Comparison of ENCODE assay signal across 8 cellular contexts in the genomic region with DNA sequence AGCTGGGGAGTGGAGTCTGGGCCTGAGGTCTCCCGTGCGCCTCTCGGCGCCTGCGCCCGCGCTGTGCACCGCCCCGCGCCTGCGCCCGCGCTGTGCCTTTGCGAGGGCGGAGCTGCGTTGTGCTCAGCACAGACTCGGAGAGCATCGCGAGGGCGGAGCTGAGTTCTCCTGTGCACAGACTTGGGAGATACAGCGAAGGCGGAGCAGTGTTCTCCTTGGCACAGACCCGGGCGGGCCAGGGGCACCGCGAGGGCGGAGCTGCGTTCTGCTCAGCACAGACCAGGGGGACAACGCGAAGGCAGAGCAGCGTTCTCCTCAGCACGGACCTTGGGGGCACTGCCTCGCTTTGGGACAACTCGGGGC.
A peak's percentile ranks its signal among the peaks of the same experiment; 100 is the strongest.
DNase-seq lines count a peak whose midpoint lies in the region; ATAC-seq, FAIRE-seq and TF ChIP-seq lines count a peak whose summit lies in the region.
"Not testable (repeated sequence)": the region's sequence is repeated elsewhere in the genome, so short reads cannot be mapped to it uniquely, and the experiment has no call there.

No MANE protein-coding gene starts in this region.

- not testable (repeated sequence) for H3K4me1 Mint-ChIP-seq in natural killer cell; stimulated activated naive CD8-positive, alpha-beta T cell treated with anti-CD3 and anti-CD28 coated beads, Interleukin-15, Interleukin-2, amounts not matched to agents 100 ng/mL and 50 ng/mL, for 24 hours (ENCODE audit: low read depth)

- POLR2A ChIA-PET in K562 (lab: Yijun Ruan, JAX): not testable (repeated sequence)

- not testable (repeated sequence) for H4K20me1 ChIP-seq in K562 (replicated peaks; ENCODE audit: control insufficient read depth, insufficient read depth, low read length)

- H3K27me3 ChIP-seq in K562 (ENCODE audit: control insufficient read depth in 2 of 2, insufficient read depth in 2 of 2, low read length in 2 of 2): not testable (repeated sequence)

- BruUV-seq in K562 (replicated peaks; lab: Mats Ljungman, UMichigan): not testable (repeated sequence)

- H3K4me3 ChIP-seq in K562: peak overlapping the region; percentile 44

- not testable (repeated sequence) for H3K27me3 Mint-ChIP-seq in natural killer cell (ENCODE audit: low read depth in 2 of 2); stimulated activated naive CD8-positive, alpha-beta T cell treated with anti-CD3 and anti-CD28 coated beads, Interleukin-15, Interleukin-2, amounts not matched to agents 100 ng/mL and 50 ng/mL, for 24 hours

- not testable (repeated sequence) for FAIRE-seq in K562 (lab: Jason Lieb, UNC)

- TF ChIP-seq POLR2A in K562 (conservative IDR thresholded peaks at IDR 0.05): peak; percentile 65

- H3K9me3 ChIP-seq in K562 (replicated peaks; ENCODE audit: control insufficient read depth, insufficient read depth, low read depth, low read length): not testable (repeated sequence)

- CTCF ChIA-PET in K562 (lab: Yijun Ruan, JAX; ENCODE audit: low intra/inter-chr PET ratio): not testable (repeated sequence)

- H3K27ac Mint-ChIP-seq in natural killer cell: peak overlapping the region in 1 of 2 donors; percentile 44
- not testable (repeated sequence) for H3K27ac Mint-ChIP-seq in stimulated activated naive CD8-positive, alpha-beta T cell treated with anti-CD3 and anti-CD28 coated beads, Interleukin-15, Interleukin-2, amounts not matched to agents 100 ng/mL and 50 ng/mL, for 24 hours

- not testable (repeated sequence) for H3K27ac ChIP-seq in K562 (ENCODE audit: extremely low read depth, low read depth, low read length)

- H3K9me3 Mint-ChIP-seq in natural killer cell; stimulated activated naive CD8-positive, alpha-beta T cell treated with anti-CD3 and anti-CD28 coated beads, Interleukin-15, Interleukin-2, amounts not matched to agents 100 ng/mL and 50 ng/mL, for 24 hours: not testable (repeated sequence)

- H3K79me2 ChIP-seq in K562 (ENCODE audit: control insufficient read depth, insufficient read depth, low read length): not testable (repeated sequence)

- peak overlapping the region; percentile 91 for H2AFZ ChIP-seq in K562 (ENCODE audit: low read depth, low read length)

- H3K4me1 ChIP-seq in K562 (replicated peaks in 1 of 2; ENCODE audit: control insufficient read depth in 2 of 2, insufficient read depth in 2 of 2, low read length in 2 of 2): not testable (repeated sequence)

- H3K36me3 ChIP-seq in K562 (ENCODE audit: control insufficient read depth, insufficient read depth, low read length): not testable (repeated sequence)

- not testable (repeated sequence) for H3K36me3 Mint-ChIP-seq in natural killer cell; stimulated activated naive CD8-positive, alpha-beta T cell treated with anti-CD3 and anti-CD28 coated beads, Interleukin-15, Interleukin-2, amounts not matched to agents 100 ng/mL and 50 ng/mL, for 24 hours (ENCODE audit: low read depth)

- H3K9ac ChIP-seq in K562 (ENCODE audit: insufficient read depth in 1 of 2, low read depth in 2 of 2, low read length in 2 of 2): peak overlapping the region; percentile 38 to 89; a peak in 3 of 4 replicates

- DNase-seq in GM04503 (ENCODE audit: low read depth) (peak; percentile 5), K562 (ENCODE audit: extremely low read depth in 1 of 4, low spot score in 3 of 4) (peak in 1 of 4 experiments; percentile 55), Right ventricle myocardium superior (peak; percentile 79), natural killer cell (peak; percentile 23)

- not testable (repeated sequence) for TF ChIP-seq RAD21 in K562 (CRISPR knock-in tag; conservative IDR thresholded peaks at IDR 0.05 in 1 of 2, IDR thresholded peaks at IDR 0.05 in 1 of 2)

- H3K4me3 Mint-ChIP-seq in natural killer cell: peak overlapping the region; percentile 88
- peak overlapping the region; percentile 66 for H3K4me3 Mint-ChIP-seq in stimulated activated naive CD8-positive, alpha-beta T cell treated with anti-CD3 and anti-CD28 coated beads, Interleukin-15, Interleukin-2, amounts not matched to agents 100 ng/mL and 50 ng/mL, for 24 hours

- TF ChIP-seq EP300 in K562 (IDR thresholded peaks at IDR 0.05; ENCODE audit: low read length): not testable (repeated sequence)

- 0% methylated on average over 15 of the region's 34 CpGs for WGBS in K562 (ENCODE audit: insufficient coverage, low coverage, missing lambda C conversion rate)

- intact Hi-C loops in K562 (cut with micrococcal nuclease); Right ventricle myocardium superior (cut with DNase I); natural killer cell (cut with micrococcal nuclease): not testable (repeated sequence)

- in situ Hi-C loops in K562 (cut with MboI): not testable (repeated sequence)

- H3K9me1 ChIP-seq in K562 (ENCODE audit: control insufficient read depth, insufficient read depth, low read length): not testable (repeated sequence)

- peak overlapping the region; percentile 75 for H3K4me2 ChIP-seq in K562 (ENCODE audit: insufficient read depth, low read length)

- TF ChIP-seq CTCF in K562 (IDR thresholded peaks at IDR 0.05 in 2 of 3, conservative IDR thresholded peaks at IDR 0.05 in 1 of 3; ENCODE audit: insufficient read depth in 2 of 3, low read depth in 1 of 3, low read length in 3 of 3); natural killer cell (IDR thresholded peaks at IDR 0.05): not testable (repeated sequence)

- ATAC-seq in GM21737 (IDR thresholded peaks at IDR 0.05; ENCODE audit: unreplicated experiment) (peak; percentile 80), HG03442 (IDR thresholded peaks at IDR 0.05; ENCODE audit: unreplicated experiment) (peak; percentile 100), SK-N-SH treated with all-trans-retinoic acid at 6 μM for 48 hours (peak; percentile 100), K562 (peak; percentile 100), Right ventricle myocardium superior (ENCODE audit: poor library complexity) (peak; percentile 100), natural killer cell (peak; percentile 54 to 100 (median 89))

TF ChIP-seq in K562, 482 proteins besides CTCF, POLR2A, EP300 and RAD21 (continues in another document):
- TF ChIP-seq POLR2G (IDR thresholded peaks at IDR 0.05; ENCODE audit: low read depth, low read length): peak; percentile 67
- TF ChIP-seq, protein P1, sequence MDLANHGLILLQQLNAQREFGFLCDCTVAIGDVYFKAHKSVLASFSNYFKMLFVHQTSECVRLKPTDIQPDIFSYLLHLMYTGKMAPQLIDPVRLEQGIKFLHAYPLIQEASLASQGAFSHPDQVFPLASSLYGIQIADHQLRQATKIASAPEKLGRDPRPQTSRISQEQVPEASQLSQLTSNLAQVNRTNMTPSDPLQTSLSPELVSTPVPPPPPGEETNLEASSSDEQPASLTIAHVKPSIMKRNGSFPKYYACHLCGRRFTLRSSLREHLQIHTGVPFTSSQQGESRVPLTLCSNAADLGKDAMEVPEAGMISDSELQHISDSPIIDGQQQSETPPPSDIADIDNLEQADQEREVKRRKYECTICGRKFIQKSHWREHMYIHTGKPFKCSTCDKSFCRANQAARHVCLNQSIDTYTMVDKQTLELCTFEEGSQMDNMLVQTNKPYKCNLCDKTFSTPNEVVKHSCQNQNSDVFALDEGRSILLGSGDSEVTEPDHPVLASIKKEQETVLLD (IDR thresholded peaks at IDR 0.05): peak; percentile 87
